Comparison of ENCODE assay signal across 8 cellular contexts in the genomic region with DNA sequence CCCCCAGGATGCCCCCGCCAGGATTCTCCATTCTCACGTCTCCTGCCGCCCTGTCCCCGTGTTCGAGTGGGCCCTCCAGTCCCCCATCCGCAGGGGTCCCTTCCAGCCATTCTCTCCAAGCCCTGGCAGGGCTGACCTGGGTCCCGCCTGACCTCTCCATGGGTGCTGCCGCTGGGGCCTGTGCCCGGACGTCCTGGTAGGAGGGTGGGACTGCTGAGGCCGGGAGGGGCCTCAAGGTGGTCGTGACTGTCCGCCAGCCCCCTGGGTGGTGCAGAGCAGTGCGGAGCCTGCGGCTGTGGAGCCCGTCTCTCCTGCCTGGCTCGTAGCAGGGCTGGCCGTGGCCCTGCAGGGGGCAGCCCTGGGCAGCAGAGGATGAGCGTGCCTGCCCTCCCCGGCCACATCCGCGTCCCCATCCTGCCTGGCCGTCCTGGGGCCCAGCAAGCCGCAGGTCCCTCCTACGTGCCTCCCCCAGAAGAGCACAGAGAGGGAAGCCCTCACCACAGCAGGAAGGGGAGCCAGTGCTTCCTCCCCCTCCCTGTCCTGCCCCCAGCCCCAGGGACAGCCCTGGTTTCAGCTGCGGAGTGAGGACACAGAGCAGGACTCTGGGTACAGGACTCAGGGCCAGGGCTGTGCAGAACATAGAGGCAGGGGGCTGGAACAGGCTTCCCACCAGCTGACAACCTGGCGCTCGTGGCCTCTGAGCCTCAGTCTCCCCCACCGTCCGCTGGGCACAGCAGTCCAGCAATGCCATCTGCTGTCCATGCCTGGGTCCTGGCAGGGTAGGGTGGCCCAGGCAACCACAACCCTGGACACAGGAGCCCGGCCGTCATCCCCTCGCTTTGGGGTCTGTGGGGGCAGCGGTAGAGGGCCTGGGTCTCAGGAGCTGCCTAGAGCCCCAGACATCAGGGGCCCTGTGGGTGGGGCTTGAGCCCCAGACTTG. TPM values are rescaled to one million over a fixed set of nuclear protein-coding genes. Genes with fewer than 3 reads are reported as not detected.
A peak's percentile ranks its signal among the peaks of the same experiment; 100 is the strongest.
DNase-seq lines count a peak whose midpoint lies in the region; ATAC-seq, FAIRE-seq and TF ChIP-seq lines count a peak whose summit lies in the region.

No MANE protein-coding gene starts in this region.

- TF ChIP-seq POLR2A in Peyer's patch (IDR thresholded peaks at IDR 0.05), result no peak
- no peak for TF ChIP-seq POLR2A in transverse colon (IDR thresholded peaks at IDR 0.05)

- WGBS in transverse colon (ENCODE audit: low coverage in 1 of 2), 2 donors, result 27% methylated on average over 30 of the region's 34 CpGs; no CpG with 5 or more reads in 1 of the 2 donors

- TF ChIP-seq CTCF in D721Med (IDR thresholded peaks at IDR 0.05; ENCODE audit: insufficient read depth, missing control alignments) (peak; percentile 45), HFF-Myc (IDR thresholded peaks at IDR 0.05; ENCODE audit: low read depth, low read length, missing control alignments) (peak; percentile 82), Peyer's patch (IDR thresholded peaks at IDR 0.05) (peak; percentile 68 to 89 (median 82)), osteoblast (IDR thresholded peaks at IDR 0.05; ENCODE audit: extremely low read depth, low read depth, low read length) (peak; percentile 77), transverse colon (IDR thresholded peaks at IDR 0.05) (peak; percentile 66 to 91 (median 70))

- no peaks in the 10 kb centered on the region for H4K20me1 ChIP-seq in osteoblast (ENCODE audit: insufficient read depth, low read length)

- no peaks in the 10 kb centered on the region for H3K79me2 ChIP-seq in osteoblast (ENCODE audit: insufficient read depth, low read length)

- no peak for FAIRE-seq in D721Med (lab: Jason Lieb, UNC)

- peak overlapping the region; percentile 85 for H2AFZ ChIP-seq in osteoblast (ENCODE audit: low read length)

- H3K9me3 ChIP-seq in Peyer's patch, result no peaks in the 10 kb centered on the region
- H3K9me3 ChIP-seq in osteoblast (ENCODE audit: low read depth, low read length), result peaks cover 1% of the 10 kb centered on the region
- H3K9me3 ChIP-seq in transverse colon, result peaks cover 0 to under 1% of the 10 kb centered on the region in 2 donors

- H3K36me3 ChIP-seq in Peyer's patch, result no peaks in the 10 kb centered on the region
- no peaks in the 10 kb centered on the region for H3K36me3 ChIP-seq in osteoblast (ENCODE audit: insufficient read depth, low read length)
- H3K36me3 ChIP-seq in transverse colon, result no peaks in the 10 kb centered on the region

- H3K4me1 ChIP-seq in Peyer's patch (peaks cover 0 to 16% (median 14%) of the 10 kb centered on the region in 4 donors), osteoblast (ENCODE audit: insufficient read depth, low read length) (peaks cover 14% of the 10 kb centered on the region), transverse colon (peaks cover 15 to 18% (median 16%) of the 10 kb centered on the region in 4 donors)

- H3K27ac ChIP-seq in Peyer's patch, result no peak overlapping the region
- peak overlapping the region; percentile 11 for H3K27ac ChIP-seq in osteoblast (ENCODE audit: low read depth, low read length)
- H3K27ac ChIP-seq in transverse colon, result peak overlapping the region in 2 of 4 donors; percentile 24 to 28

- no peak overlapping the region for H3K4me3 ChIP-seq in HFF-Myc (replicated peaks; ENCODE audit: low read depth, low read length)
- peak overlapping the region in 1 of 4 donors; percentile 9 for H3K4me3 ChIP-seq in Peyer's patch
- peak overlapping the region; percentile 43 for H3K4me3 ChIP-seq in osteoblast (ENCODE audit: insufficient read depth, low read length)
- no peak overlapping the region for H3K4me3 ChIP-seq in transverse colon

- H3K27me3 ChIP-seq in Peyer's patch (no peaks in the 10 kb centered on the region), osteoblast (ENCODE audit: insufficient read depth, low read length) (no peaks in the 10 kb centered on the region), transverse colon (peaks cover 16% of the 10 kb centered on the region)

- in situ Hi-C loops in transverse colon (cut with MboI; ENCODE audit: low pct_ligation_motif_present in 1 of 4, low pct_unique_long_range_greater_than_20kb in 1 of 4, low sequenced_read_pairs in 3 of 4), result loop anchor here in 1 of 4 donors (25.0 kb wide), 1 partner anchor 210 kb away; a partner anchor contains a TSS

- DNase-seq in D721Med (ENCODE audit: insufficient read length, low spot score) (peak; percentile 96), HFF-Myc (ENCODE audit: extremely low read depth, low read depth) (no peak), Peyer's patch (peak; percentile 68 to 87 (median 82)), activated T-helper 1 cell treated with Interleukin-2 at 50 U/mL for 16 hours (ENCODE audit: low read depth) (peak; percentile 51), fibroblast of peridontal ligament (ENCODE audit: extremely low read depth) (peak; percentile 34), osteoblast (ENCODE audit: insufficient read length, low spot score, missing footprints) (peak; percentile 100), transverse colon (peak; percentile 74)

- intact Hi-C loops in transverse colon (cut with DNase I; ENCODE audit: low total_unique reads), result no loop called here

- peak overlapping the region; percentile 66 for H3K4me2 ChIP-seq in osteoblast (ENCODE audit: insufficient read depth, low read length)

- ATAC-seq in GM21390 (IDR thresholded peaks at IDR 0.05; ENCODE audit: unreplicated experiment), result no peak

- no peak for TF ChIP-seq EP300 in transverse colon (IDR thresholded peaks at IDR 0.05; ENCODE audit: low read depth)

RNA-seq across cellular contexts. Expression of a gene that starts 1.5 kb away (rescaled TPM):
- not detected for total RNA-seq in Peyer's patch
- total RNA-seq in osteoblast, result not detected in 2 replicates
- total RNA-seq in transverse colon, result not detected

RNA-seq across cellular contexts. Expression of a gene that starts 41.9 kb away (rescaled TPM):
- 100 to 1,000 TPM in 1 of 4 donors, 10 to 100 TPM in 3; 22.3 to 104 (median 41.7) TPM for total RNA-seq in Peyer's patch
- 16.2 and 21.0 TPM in 2 replicates for total RNA-seq in osteoblast
- 100 to 1,000 TPM in 2 of 4 donors, 10 to 100 TPM in 2; 17.9 to 162 (median 80.6) TPM for total RNA-seq in transverse colon
